26 cellular contexts compared by ENCODE assay signal in the genomic region with DNA sequence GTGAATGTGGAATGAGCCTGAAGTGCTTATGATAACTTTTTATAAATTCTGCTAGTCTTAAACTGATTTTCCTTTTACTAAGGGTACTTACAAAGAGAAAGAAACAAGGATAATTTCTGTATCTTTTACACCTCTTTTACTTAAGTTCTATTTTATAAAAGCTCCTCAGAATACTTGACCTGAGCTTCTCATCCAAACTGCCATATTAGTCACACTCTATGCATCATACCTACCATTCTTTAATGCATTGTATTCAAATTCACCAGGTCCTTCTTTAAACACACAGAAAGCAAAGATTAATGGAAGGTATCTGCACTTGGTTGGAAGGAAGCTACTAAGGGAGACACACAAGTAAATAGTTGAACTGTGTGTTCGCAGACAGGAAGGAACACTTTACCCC. TPM values are rescaled to one million over a fixed set of nuclear protein-coding genes. Genes with fewer than 3 reads are reported as not detected.
"Had no signal": no experiment of that assay in that cellular context is flagged by ENCODE, and none has a peak within 500 bp of the region (broad histone marks: within the 10 kb centered on the region; RNA-seq: fewer than 3 reads in every experiment).

No MANE protein-coding gene starts in this region.

- H3K4me3 ChIP-seq: gastrocnemius medialis, heart right ventricle, left lung, lower lobe of right lung, psoas muscle, right atrium auricular region, sigmoid colon, skin epidermis, testis, tibial nerve, upper lobe of right lung, vagina had no signal

- H3K4me1 ChIP-seq: gastrocnemius medialis, vagina had no signal

- H3K27me3 ChIP-seq: gastrocnemius medialis, left lung, right atrium auricular region, sigmoid colon, testis, tibial nerve, upper lobe of right lung, vagina had no signal

- H3K9me3 ChIP-seq: gastrocnemius medialis, heart right ventricle, lower lobe of right lung, psoas muscle, right atrium auricular region, sigmoid colon, testis, tibial nerve, upper lobe of right lung, vagina had no signal

- H3K36me3 ChIP-seq: gastrocnemius medialis, heart right ventricle, left lung, lower lobe of right lung, right atrium auricular region, sigmoid colon, tibial nerve, upper lobe of right lung, vagina had no signal

- ATAC-seq: gastrocnemius medialis; heart right ventricle; left lung; lower lobe of right lung; naive thymus-derived CD4-positive, alpha-beta T cell; psoas muscle; stimulated activated naive B cell treated with anti-CD40 and anti-IgM and Interleukin-4, amounts not matched to agents 10 μg/mL and 1 μg/mL and 100 μg/mL, for 72 hours; stimulated activated naive CD8-positive, alpha-beta T cell treated with anti-CD3 and anti-CD28 coated beads, Interleukin-15, amount 100 ng/mL, for 72 hours; upper lobe of right lung had no signal

- DNase-seq: gastrocnemius medialis; heart right ventricle; hypothalamus; kidney glomerular epithelial cell; left lung; lower lobe of right lung; naive thymus-derived CD4-positive, alpha-beta T cell; nephron progenitor cell; psoas muscle; sigmoid colon; stimulated activated CD4-positive, alpha-beta T cell treated with anti-CD3 and anti-CD28 coated beads, Interleukin-2, amount 100 ng/mL, for 24 hours; stimulated activated CD4-positive, alpha-beta T cell treated with anti-CD3 and anti-CD28 coated beads, Interleukin-4, amount 100 ng/mL, for 4 hours; stimulated activated naive B cell treated with anti-CD40 and anti-IgM and Interleukin-4, amounts not matched to agents 10 μg/mL and 1 μg/mL and 100 μg/mL, for 72 hours; stimulated activated naive CD8-positive, alpha-beta T cell treated with anti-CD3 and anti-CD28 coated beads, Interleukin-15, amount 100 ng/mL, for 72 hours; testis; upper lobe of right lung had no signal

- H3K27ac ChIP-seq: gastrocnemius medialis, heart right ventricle, left lung, lower lobe of right lung, psoas muscle, right atrium auricular region, sigmoid colon, skin epidermis, testis, tibial nerve, upper lobe of right lung, vagina had no signal

RNA-seq across cellular contexts. Expression of gene TOPAZ1, which starts 1.6 kb away (rescaled TPM):
- total RNA-seq: fibroblast of lung; gastrocnemius medialis; heart right ventricle; left lung; lower lobe of right lung; mesenteric fat pad; mononuclear cell; naive thymus-derived CD4-positive, alpha-beta T cell; omental fat pad; psoas muscle; right atrium auricular region; sigmoid colon; subcutaneous adipose tissue; tibial nerve; upper lobe of right lung; vagina had no signal
- polyA plus RNA-seq: esophagus; fibroblast of lung; heart right ventricle; naive thymus-derived CD4-positive, alpha-beta T cell; psoas muscle; sigmoid colon had no signal
